ENCODE assay signal across 1 cellular context in genomic region chr2:42828487-42829416, GRCh38.
A peak's percentile ranks its signal among the peaks of the same experiment; 100 is the strongest.
TF ChIP-seq lines count a peak whose summit lies in the region.

No MANE protein-coding gene starts in this region.

TF ChIP-seq in HepG2, 621 proteins besides CTCF, POLR2A, EP300 and RAD21 (continued from another document and continues in another):
- TF ChIP-seq, protein P1, sequence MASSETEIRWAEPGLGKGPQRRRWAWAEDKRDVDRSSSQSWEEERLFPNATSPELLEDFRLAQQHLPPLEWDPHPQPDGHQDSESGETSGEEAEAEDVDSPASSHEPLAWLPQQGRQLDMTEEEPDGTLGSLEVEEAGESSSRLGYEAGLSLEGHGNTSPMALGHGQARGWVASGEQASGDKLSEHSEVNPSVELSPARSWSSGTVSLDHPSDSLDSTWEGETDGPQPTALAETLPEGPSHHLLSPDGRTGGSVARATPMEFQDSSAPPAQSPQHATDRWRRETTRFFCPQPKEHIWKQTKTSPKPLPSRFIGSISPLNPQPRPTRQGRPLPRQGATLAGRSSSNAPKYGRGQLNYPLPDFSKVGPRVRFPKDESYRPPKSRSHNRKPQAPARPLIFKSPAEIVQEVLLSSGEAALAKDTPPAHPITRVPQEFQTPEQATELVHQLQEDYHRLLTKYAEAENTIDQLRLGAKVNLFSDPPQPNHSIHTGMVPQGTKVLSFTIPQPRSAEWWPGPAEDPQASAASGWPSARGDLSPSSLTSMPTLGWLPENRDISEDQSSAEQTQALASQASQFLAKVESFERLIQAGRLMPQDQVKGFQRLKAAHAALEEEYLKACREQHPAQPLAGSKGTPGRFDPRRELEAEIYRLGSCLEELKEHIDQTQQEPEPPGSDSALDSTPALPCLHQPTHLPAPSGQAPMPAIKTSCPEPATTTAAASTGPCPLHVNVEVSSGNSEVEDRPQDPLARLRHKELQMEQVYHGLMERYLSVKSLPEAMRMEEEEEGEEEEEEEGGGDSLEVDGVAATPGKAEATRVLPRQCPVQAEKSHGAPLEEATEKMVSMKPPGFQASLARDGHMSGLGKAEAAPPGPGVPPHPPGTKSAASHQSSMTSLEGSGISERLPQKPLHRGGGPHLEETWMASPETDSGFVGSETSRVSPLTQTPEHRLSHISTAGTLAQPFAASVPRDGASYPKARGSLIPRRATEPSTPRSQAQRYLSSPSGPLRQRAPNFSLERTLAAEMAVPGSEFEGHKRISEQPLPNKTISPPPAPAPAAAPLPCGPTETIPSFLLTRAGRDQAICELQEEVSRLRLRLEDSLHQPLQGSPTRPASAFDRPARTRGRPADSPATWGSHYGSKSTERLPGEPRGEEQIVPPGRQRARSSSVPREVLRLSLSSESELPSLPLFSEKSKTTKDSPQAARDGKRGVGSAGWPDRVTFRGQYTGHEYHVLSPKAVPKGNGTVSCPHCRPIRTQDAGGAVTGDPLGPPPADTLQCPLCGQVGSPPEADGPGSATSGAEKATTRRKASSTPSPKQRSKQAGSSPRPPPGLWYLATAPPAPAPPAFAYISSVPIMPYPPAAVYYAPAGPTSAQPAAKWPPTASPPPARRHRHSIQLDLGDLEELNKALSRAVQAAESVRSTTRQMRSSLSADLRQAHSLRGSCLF (CRISPR knock-in tag; IDR thresholded peaks at IDR 0.05; ENCODE audit: borderline replicate concordance) = no peak
- TF ChIP-seq, protein P2, sequence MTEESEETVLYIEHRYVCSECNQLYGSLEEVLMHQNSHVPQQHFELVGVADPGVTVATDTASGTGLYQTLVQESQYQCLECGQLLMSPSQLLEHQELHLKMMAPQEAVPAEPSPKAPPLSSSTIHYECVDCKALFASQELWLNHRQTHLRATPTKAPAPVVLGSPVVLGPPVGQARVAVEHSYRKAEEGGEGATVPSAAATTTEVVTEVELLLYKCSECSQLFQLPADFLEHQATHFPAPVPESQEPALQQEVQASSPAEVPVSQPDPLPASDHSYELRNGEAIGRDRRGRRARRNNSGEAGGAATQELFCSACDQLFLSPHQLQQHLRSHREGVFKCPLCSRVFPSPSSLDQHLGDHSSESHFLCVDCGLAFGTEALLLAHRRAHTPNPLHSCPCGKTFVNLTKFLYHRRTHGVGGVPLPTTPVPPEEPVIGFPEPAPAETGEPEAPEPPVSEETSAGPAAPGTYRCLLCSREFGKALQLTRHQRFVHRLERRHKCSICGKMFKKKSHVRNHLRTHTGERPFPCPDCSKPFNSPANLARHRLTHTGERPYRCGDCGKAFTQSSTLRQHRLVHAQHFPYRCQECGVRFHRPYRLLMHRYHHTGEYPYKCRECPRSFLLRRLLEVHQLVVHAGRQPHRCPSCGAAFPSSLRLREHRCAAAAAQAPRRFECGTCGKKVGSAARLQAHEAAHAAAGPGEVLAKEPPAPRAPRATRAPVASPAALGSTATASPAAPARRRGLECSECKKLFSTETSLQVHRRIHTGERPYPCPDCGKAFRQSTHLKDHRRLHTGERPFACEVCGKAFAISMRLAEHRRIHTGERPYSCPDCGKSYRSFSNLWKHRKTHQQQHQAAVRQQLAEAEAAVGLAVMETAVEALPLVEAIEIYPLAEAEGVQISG (CRISPR knock-in tag; IDR thresholded peaks at IDR 0.05) = peak; percentile 60
- TF ChIP-seq SNRNP70 (IDR thresholded peaks at IDR 0.05; ENCODE audit: low read depth, low read length) (no peak), ZNF343 (CRISPR knock-in tag; IDR thresholded peaks at IDR 0.05) (no peak), ZNF407 (CRISPR knock-in tag; IDR thresholded peaks at IDR 0.05; ENCODE audit: not compliant biosample characterization) (no peak), IRX3 (CRISPR knock-in tag; IDR thresholded peaks at IDR 0.05; ENCODE audit: borderline replicate concordance, low read depth) (no peak), ZBTB20 (CRISPR knock-in tag; IDR thresholded peaks at IDR 0.05; ENCODE audit: borderline replicate concordance, low read depth) (no peak), ZFX (CRISPR knock-in tag; IDR thresholded peaks at IDR 0.05; ENCODE audit: low read depth) (no peak), ZNF317 (CRISPR knock-in tag; IDR thresholded peaks at IDR 0.05) (no peak), KDM2A (CRISPR knock-in tag; IDR thresholded peaks at IDR 0.05; ENCODE audit: borderline replicate concordance, low read depth) (peak; percentile 66), THYN1 (CRISPR knock-in tag; IDR thresholded peaks at IDR 0.05; ENCODE audit: borderline replicate concordance, low read depth) (no peak), CEBPB (IDR thresholded peaks at IDR 0.05; ENCODE audit: borderline replicate concordance, low read depth, low read length) (no peak), ZNF292 (CRISPR knock-in tag; IDR thresholded peaks at IDR 0.05; ENCODE audit: borderline replicate concordance, low read depth) (no peak), ZFP36L2 (CRISPR knock-in tag; IDR thresholded peaks at IDR 0.05) (no peak), ZUFSP (CRISPR knock-in tag; IDR thresholded peaks at IDR 0.05; ENCODE audit: borderline replicate concordance) (no peak), SALL1 (CRISPR knock-in tag; IDR thresholded peaks at IDR 0.05) (peak; percentile 81), ZMYM3 (CRISPR knock-in tag; IDR thresholded peaks at IDR 0.05) (0 out of 2 replicates have a peak, but pooled peaks have one; percentile 18), MATR3 (CRISPR knock-in tag; IDR thresholded peaks at IDR 0.05) (no peak), U2AF2 (IDR thresholded peaks at IDR 0.05; ENCODE audit: low read depth, low read length) (no peak), HNF1A (IDR thresholded peaks at IDR 0.05; ENCODE audit: low read depth) (no peak), HNF1A (CRISPR knock-in tag; IDR thresholded peaks at IDR 0.05; ENCODE audit: borderline replicate concordance) (no peak), HCFC1 (IDR thresholded peaks at IDR 0.05; ENCODE audit: low read depth, low read length) (no peak), ASH2L (IDR thresholded peaks at IDR 0.05; ENCODE audit: insufficient read length, low read depth, low read length) (no peak), TAF1 (CRISPR knock-in tag; IDR thresholded peaks at IDR 0.05) (no peak), ZNF33A (CRISPR knock-in tag; IDR thresholded peaks at IDR 0.05; ENCODE audit: borderline replicate concordance) (no peak)
- TF ChIP-seq, protein P3, sequence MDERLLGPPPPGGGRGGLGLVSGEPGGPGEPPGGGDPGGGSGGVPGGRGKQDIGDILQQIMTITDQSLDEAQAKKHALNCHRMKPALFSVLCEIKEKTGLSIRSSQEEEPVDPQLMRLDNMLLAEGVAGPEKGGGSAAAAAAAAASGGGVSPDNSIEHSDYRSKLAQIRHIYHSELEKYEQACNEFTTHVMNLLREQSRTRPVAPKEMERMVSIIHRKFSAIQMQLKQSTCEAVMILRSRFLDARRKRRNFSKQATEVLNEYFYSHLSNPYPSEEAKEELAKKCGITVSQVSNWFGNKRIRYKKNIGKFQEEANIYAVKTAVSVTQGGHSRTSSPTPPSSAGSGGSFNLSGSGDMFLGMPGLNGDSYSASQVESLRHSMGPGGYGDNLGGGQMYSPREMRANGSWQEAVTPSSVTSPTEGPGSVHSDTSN (CRISPR knock-in tag; IDR thresholded peaks at IDR 0.05) = no peak
- TF ChIP-seq, protein P4, sequence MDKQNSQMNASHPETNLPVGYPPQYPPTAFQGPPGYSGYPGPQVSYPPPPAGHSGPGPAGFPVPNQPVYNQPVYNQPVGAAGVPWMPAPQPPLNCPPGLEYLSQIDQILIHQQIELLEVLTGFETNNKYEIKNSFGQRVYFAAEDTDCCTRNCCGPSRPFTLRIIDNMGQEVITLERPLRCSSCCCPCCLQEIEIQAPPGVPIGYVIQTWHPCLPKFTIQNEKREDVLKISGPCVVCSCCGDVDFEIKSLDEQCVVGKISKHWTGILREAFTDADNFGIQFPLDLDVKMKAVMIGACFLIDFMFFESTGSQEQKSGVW (CRISPR knock-in tag; IDR thresholded peaks at IDR 0.05; ENCODE audit: borderline replicate concordance) = no peak
- TF ChIP-seq, protein P5, sequence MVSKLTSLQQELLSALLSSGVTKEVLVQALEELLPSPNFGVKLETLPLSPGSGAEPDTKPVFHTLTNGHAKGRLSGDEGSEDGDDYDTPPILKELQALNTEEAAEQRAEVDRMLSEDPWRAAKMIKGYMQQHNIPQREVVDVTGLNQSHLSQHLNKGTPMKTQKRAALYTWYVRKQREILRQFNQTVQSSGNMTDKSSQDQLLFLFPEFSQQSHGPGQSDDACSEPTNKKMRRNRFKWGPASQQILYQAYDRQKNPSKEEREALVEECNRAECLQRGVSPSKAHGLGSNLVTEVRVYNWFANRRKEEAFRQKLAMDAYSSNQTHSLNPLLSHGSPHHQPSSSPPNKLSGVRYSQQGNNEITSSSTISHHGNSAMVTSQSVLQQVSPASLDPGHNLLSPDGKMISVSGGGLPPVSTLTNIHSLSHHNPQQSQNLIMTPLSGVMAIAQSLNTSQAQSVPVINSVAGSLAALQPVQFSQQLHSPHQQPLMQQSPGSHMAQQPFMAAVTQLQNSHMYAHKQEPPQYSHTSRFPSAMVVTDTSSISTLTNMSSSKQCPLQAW (CRISPR knock-in tag; IDR thresholded peaks at IDR 0.05) = peak; percentile 31; the same call in 1 of the 2 replicates
